ENCODE assay signal across 1 cellular context in the genomic region with DNA sequence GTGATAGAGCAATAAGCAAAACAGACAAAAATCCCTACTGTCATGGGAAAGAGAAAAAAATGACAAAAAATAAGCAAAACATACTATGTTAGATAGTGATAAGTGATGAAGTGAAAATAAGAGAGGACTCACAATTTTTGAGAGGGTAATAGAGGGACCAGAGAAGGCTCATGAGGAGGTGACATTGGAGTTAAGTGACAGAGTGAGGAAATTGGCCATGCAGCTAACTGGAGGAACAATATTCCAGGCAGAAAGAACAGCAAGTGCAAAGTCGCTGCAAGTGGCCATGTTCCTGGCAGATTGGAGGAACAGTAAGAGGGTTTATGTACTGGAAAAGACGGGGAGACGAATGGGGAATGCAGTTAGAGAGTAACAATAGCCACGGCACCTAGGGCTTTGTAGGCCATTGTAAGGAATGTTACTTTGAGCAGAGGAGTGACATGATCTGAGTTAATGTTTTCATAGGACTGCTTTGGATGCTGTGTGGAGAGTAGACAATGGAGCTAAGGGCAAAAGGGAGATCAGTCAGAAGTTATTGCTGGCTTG.
TF ChIP-seq lines count a peak whose summit lies in the region.

No MANE protein-coding gene starts in this region.

TF ChIP-seq in K562, 482 proteins besides CTCF, POLR2A, EP300 and RAD21 (continued from another document):
- TF ChIP-seq, protein P1, sequence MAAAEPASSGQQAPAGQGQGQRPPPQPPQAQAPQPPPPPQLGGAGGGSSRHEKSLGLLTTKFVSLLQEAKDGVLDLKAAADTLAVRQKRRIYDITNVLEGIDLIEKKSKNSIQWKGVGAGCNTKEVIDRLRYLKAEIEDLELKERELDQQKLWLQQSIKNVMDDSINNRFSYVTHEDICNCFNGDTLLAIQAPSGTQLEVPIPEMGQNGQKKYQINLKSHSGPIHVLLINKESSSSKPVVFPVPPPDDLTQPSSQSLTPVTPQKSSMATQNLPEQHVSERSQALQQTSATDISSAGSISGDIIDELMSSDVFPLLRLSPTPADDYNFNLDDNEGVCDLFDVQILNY (CRISPR knock-in tag; IDR thresholded peaks at IDR 0.05) = no peak
- TF ChIP-seq ZNF561 (CRISPR knock-in tag; conservative IDR thresholded peaks at IDR 0.05) (no peak), ZFX (CRISPR knock-in tag; IDR thresholded peaks at IDR 0.05) (no peak), NFRKB (IDR thresholded peaks at IDR 0.05; ENCODE audit: low read depth) (no peak)
- TF ChIP-seq, protein P2, sequence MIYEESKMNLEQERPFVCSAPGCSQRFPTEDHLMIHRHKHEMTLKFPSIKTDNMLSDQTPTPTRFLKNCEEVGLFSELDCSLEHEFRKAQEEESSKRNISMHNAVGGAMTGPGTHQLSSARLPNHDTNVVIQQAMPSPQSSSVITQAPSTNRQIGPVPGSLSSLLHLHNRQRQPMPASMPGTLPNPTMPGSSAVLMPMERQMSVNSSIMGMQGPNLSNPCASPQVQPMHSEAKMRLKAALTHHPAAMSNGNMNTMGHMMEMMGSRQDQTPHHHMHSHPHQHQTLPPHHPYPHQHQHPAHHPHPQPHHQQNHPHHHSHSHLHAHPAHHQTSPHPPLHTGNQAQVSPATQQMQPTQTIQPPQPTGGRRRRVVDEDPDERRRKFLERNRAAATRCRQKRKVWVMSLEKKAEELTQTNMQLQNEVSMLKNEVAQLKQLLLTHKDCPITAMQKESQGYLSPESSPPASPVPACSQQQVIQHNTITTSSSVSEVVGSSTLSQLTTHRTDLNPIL (CRISPR knock-in tag; IDR thresholded peaks at IDR 0.05) = no peak
